In the genomic region with DNA sequence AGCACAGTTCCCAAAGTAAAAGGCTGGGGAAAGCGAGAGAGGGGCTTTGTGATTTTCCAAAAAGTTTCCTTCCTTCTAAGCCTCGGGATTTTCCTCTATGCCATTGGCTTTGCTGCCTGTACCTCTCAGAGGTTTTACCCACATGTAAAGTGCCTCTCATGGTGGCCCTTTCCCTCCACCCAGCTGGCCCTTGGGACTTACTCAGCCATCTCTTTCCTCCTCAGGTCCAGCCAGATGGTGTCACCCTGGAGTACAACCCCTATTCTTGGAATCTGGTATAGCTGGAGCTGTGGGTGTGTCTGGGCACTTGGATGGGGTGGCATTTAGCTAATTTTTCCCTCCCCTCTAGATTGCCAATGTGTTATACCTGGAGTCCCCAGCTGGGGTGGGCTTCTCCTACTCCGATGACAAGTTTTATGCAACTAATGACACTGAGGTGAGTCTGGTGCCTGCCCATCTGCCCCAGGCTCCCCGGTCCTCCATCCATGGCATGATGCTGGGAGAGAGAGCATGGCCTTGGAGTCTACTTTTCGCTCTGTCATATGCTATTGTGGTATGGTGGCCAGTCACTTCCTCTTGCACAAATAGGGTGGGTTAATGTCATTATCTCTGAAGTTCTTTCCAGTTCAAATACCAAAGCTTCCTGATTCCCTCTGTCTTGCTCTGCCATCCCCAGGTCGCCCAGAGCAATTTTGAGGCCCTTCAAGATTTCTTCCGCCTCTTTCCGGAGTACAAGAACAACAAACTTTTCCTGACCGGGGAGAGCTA, we compare ENCODE assay signal across 1 cellular context.
TF ChIP-seq lines count a peak whose summit lies in the region.

No MANE protein-coding gene starts in this region.

TF ChIP-seq in K562, 482 proteins besides CTCF, POLR2A, EP300 and RAD21:
- TF ChIP-seq, protein P1, sequence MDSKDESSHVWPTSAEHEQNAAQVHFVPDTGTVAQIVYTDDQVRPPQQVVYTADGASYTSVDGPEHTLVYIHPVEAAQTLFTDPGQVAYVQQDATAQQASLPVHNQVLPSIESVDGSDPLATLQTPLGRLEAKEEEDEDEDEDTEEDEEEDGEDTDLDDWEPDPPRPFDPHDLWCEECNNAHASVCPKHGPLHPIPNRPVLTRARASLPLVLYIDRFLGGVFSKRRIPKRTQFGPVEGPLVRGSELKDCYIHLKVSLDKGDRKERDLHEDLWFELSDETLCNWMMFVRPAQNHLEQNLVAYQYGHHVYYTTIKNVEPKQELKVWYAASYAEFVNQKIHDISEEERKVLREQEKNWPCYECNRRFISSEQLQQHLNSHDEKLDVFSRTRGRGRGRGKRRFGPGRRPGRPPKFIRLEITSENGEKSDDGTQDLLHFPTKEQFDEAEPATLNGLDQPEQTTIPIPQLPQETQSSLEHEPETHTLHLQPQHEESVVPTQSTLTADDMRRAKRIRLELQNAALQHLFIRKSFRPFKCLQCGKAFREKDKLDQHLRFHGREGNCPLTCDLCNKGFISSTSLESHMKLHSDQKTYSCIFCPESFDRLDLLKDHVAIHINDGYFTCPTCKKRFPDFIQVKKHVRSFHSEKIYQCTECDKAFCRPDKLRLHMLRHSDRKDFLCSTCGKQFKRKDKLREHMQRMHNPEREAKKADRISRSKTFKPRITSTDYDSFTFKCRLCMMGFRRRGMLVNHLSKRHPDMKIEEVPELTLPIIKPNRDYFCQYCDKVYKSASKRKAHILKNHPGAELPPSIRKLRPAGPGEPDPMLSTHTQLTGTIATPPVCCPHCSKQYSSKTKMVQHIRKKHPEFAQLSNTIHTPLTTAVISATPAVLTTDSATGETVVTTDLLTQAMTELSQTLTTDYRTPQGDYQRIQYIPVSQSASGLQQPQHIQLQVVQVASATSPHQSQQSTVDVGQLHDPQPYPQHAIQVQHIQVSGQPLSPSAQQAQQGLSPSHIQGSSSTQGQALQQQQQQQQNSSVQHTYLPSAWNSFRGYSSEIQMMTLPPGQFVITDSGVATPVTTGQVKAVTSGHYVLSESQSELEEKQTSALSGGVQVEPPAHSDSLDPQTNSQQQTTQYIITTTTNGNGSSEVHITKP (IDR thresholded peaks at IDR 0.05; ENCODE audit: partially characterized antibody) = peak; percentile 54
- TF ChIP-seq SMARCC2 (IDR thresholded peaks at IDR 0.05; ENCODE audit: low read depth) = no peak
- peak; percentile 51; the same call in 1 of the 2 replicates for TF ChIP-seq ZNF41 (CRISPR knock-in tag; conservative IDR thresholded peaks at IDR 0.05)
- TF ChIP-seq ATF7 (IDR thresholded peaks at IDR 0.05) = no peak
- TF ChIP-seq, protein P2, sequence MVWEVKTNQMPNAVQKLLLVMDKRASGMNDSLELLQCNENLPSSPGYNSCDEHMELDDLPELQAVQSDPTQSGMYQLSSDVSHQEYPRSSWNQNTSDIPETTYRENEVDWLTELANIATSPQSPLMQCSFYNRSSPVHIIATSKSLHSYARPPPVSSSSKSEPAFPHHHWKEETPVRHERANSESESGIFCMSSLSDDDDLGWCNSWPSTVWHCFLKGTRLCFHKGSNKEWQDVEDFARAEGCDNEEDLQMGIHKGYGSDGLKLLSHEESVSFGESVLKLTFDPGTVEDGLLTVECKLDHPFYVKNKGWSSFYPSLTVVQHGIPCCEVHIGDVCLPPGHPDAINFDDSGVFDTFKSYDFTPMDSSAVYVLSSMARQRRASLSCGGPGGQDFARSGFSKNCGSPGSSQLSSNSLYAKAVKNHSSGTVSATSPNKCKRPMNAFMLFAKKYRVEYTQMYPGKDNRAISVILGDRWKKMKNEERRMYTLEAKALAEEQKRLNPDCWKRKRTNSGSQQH (CRISPR knock-in tag; IDR thresholded peaks at IDR 0.05) = 0 out of 2 replicates have a peak, but pooled peaks have one; percentile 12
- peak in 1 of 3 experiments; percentile 4 for TF ChIP-seq YY1 (IDR thresholded peaks at IDR 0.05; ENCODE audit: borderline replicate concordance in 1 of 3, control insufficient read depth in 1 of 3, extremely low read depth in 1 of 3, insufficient read depth in 3 of 3, insufficient read length in 1 of 3, insufficient replicate concordance in 2 of 3, low read depth in 1 of 3, low read length in 2 of 3)
- TF ChIP-seq DACH1 (IDR thresholded peaks at IDR 0.05; ENCODE audit: partially characterized antibody) = peak; percentile 21
TF ChIP-seq in K562: peak in this region for 5.
